ENCODE assay signal across 26 cellular contexts in the genomic region with DNA sequence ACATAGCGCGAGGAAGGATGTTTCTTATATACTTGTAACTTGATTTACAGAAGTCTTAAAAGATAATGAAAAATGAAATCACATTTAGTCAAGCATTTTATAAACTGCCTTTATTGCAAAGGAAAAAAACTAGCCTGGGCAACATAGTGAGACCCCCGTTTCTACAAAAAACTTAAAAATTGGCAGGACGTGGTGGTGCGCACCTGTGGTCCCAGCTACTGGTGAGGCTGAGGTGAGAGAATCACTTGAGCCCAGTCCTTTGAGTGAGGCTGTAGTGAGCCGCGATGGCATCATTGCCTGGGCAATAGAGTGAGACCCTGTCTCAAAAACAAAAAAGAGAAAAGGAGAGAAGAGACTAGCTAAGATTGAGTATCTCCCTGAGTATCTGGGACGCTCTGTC.
"Had no signal": no experiment of that assay in that cellular context is flagged by ENCODE, and none has a peak within 500 bp of the region (broad histone marks: within the 10 kb centered on the region; RNA-seq: fewer than 3 reads in every experiment).

No MANE protein-coding gene starts in this region.

- H3K4me3 ChIP-seq: left lung, lower lobe of right lung, ovary, prostate gland, skin epidermis, tibial nerve, uterus had no signal

- H3K27ac Mint-ChIP-seq: immature natural killer cell; nephron; stimulated activated memory B cell treated with anti-CD40 and anti-IgM and Interleukin-4, amounts not matched to agents 10 μg/mL and 1 μg/mL and 100 μg/mL, for 72 hours; stimulated activated naive CD8-positive, alpha-beta T cell treated with anti-CD3 and anti-CD28 coated beads, Interleukin-15, amount 100 ng/mL, for 72 hours; type B pancreatic cell had no signal

- H3K9me3 Mint-ChIP-seq: immature natural killer cell; naive thymus-derived CD8-positive, alpha-beta T cell; nephron; neural crest cell; stimulated activated memory B cell treated with anti-CD40 and anti-IgM and Interleukin-4, amounts not matched to agents 10 μg/mL and 1 μg/mL and 100 μg/mL, for 72 hours; stimulated activated naive CD8-positive, alpha-beta T cell treated with anti-CD3 and anti-CD28 coated beads, Interleukin-15, amount 100 ng/mL, for 72 hours; type B pancreatic cell had no signal

- H3K9me3 ChIP-seq: left lung, lower lobe of right lung, ovary, prostate gland, tibial nerve, uterus had no signal

- H3K4me1 ChIP-seq: left lung, lower lobe of right lung, prostate gland, uterus had no signal

- DNase-seq: immature natural killer cell; kidney; left colon; left lung; lower lobe of right lung; mammary epithelial cell; mesenchymal stem cell; naive thymus-derived CD8-positive, alpha-beta T cell; ovary; posterior cingulate gyrus; right cardiac atrium; stimulated activated CD4-positive, alpha-beta T cell treated with anti-CD3 and anti-CD28 coated beads, Interleukin-12 subunit alpha, Interleukin-12 subunit beta, amount 100 ng/mL, for 4 hours; stimulated activated CD4-positive, alpha-beta T cell treated with anti-CD3 and anti-CD28 coated beads, Interleukin-15, amount 100 ng/mL, for 24 hours; stimulated activated CD4-positive, alpha-beta T cell treated with anti-CD3 and anti-CD28 coated beads, Interleukin-4, amount 100 ng/mL, for 24 hours; stimulated activated naive CD4-positive, alpha-beta T cell treated with Interleukin-2 at 50 U/mL for 16 hours; stimulated activated naive CD8-positive, alpha-beta T cell treated with anti-CD3 and anti-CD28 coated beads, Interleukin-15, amount 100 ng/mL, for 72 hours; substantia nigra; uterus had no signal

- H3K27ac ChIP-seq: left lung, lower lobe of right lung, ovary, prostate gland, skin epidermis, tibial nerve, uterus had no signal

- ATAC-seq: left colon; left lung; lower lobe of right lung; naive thymus-derived CD8-positive, alpha-beta T cell; right cardiac atrium; sciatic nerve; stimulated activated memory B cell treated with anti-CD40 and anti-IgM and Interleukin-4, amounts not matched to agents 10 μg/mL and 1 μg/mL and 100 μg/mL, for 72 hours; stimulated activated naive CD8-positive, alpha-beta T cell treated with anti-CD3 and anti-CD28 coated beads, Interleukin-15, amount 100 ng/mL, for 72 hours had no signal

- H3K36me3 ChIP-seq: left lung, lower lobe of right lung, ovary, prostate gland, tibial nerve, uterus had no signal

- H3K36me3 Mint-ChIP-seq: immature natural killer cell; naive thymus-derived CD8-positive, alpha-beta T cell; stimulated activated memory B cell treated with anti-CD40 and anti-IgM and Interleukin-4, amounts not matched to agents 10 μg/mL and 1 μg/mL and 100 μg/mL, for 72 hours; type B pancreatic cell had no signal

- H3K4me3 Mint-ChIP-seq: immature natural killer cell; nephron; neural crest cell; stimulated activated memory B cell treated with anti-CD40 and anti-IgM and Interleukin-4, amounts not matched to agents 10 μg/mL and 1 μg/mL and 100 μg/mL, for 72 hours; stimulated activated naive CD8-positive, alpha-beta T cell treated with anti-CD3 and anti-CD28 coated beads, Interleukin-15, amount 100 ng/mL, for 72 hours; type B pancreatic cell had no signal

- H3K27me3 ChIP-seq: ovary, uterus had no signal
